10 cellular contexts compared by ENCODE assay signal in genomic region chr12:46459881-46460545, GRCh38.
A peak's percentile ranks its signal among the peaks of the same experiment; 100 is the strongest.
DNase-seq lines count a peak whose midpoint lies in the region; ATAC-seq lines count a peak whose summit lies in the region.
"Had no signal": no experiment of that assay in that cellular context is flagged by ENCODE, and none has a peak within 500 bp of the region (broad histone marks: within the 10 kb centered on the region; RNA-seq: fewer than 3 reads in every experiment).

No MANE protein-coding gene starts in this region.

- H3K27ac Mint-ChIP-seq in memory B cell, result peak overlapping the region; percentile 72

- peaks cover 3% of the 10 kb centered on the region for H3K36me3 Mint-ChIP-seq in memory B cell

- no peaks in the 10 kb centered on the region for H3K9me3 Mint-ChIP-seq in memory B cell

- H3K4me1 Mint-ChIP-seq in memory B cell, result peaks cover 39% of the 10 kb centered on the region

- peak overlapping the region; percentile 81 for H3K4me3 Mint-ChIP-seq in memory B cell

- ATAC-seq in HG02642 (IDR thresholded peaks at IDR 0.05; ENCODE audit: poor library complexity, unreplicated experiment) (peak; percentile 41), memory B cell (ENCODE audit: low read depth) (peak; percentile 96), GM21717 (IDR thresholded peaks at IDR 0.05; ENCODE audit: unreplicated experiment) (no peak)

- DNase-seq in CD1c-positive myeloid dendritic cell (ENCODE audit: extremely low spot score), result peak; percentile 68
- DNase-seq in UCSD-AML1 (lab: John Stamatoyannopoulos, UW; ENCODE audit: unreplicated experiment), result peak; percentile 70
- DNase-seq in memory B cell (ENCODE audit: low spot score in 2 of 2), result peak in 1 of 2 donors; percentile 37
- no peak for DNase-seq in HuH-7.5 (ENCODE audit: low spot score)
- no peak for DNase-seq in activated CD4-positive, CD25-positive, alpha-beta regulatory T cell treated with anti-CD3 and anti-CD28 coated beads, Interleukin-2, amount 50 U/mL, for 72 hours
- DNase-seq in DMS114 treated with DMSO at 0.1 percent for 48 hours (lab: John Stamatoyannopoulos, UW; ENCODE audit: unreplicated experiment), result no peak
- DNase-seq: effector CD8-positive, alpha-beta T cell; stimulated activated CD4-positive, alpha-beta T cell treated with anti-CD3 and anti-CD28 coated beads, Interleukin-4, amount 100 ng/mL, for 24 hours had no signal

- H3K27me3 Mint-ChIP-seq in memory B cell, result no peaks in the 10 kb centered on the region

Comparison
In these comparisons a context has a peak if more than half of its experiments do, and no peak if none do; other contexts are left out.
1. DNase-seq: peak in CD1c-positive myeloid dendritic cell (single experiment) and UCSD-AML1 (single experiment); none in HuH-7.5 (single experiment), activated CD4-positive, CD25-positive, alpha-beta regulatory T cell treated with anti-CD3 and anti-CD28 coated beads, Interleukin-2, amount 50 U/mL, for 72 hours (single experiment) and DMS114 treated with DMSO at 0.1 percent for 48 hours (single experiment).